ENCODE assay signal across 8 cellular contexts in genomic region chr17:79065105-79065670, GRCh38. TPM values are rescaled to one million over a fixed set of nuclear protein-coding genes. Genes with fewer than 3 reads are reported as not detected.
DNase-seq lines count a peak whose midpoint lies in the region; ATAC-seq and TF ChIP-seq lines count a peak whose summit lies in the region.

No MANE protein-coding gene starts in this region.

- in situ Hi-C loops in astrocyte of the spinal cord (cut with HindIII; ENCODE audit: low sequenced_read_pairs) = no loop called here

- H3K9ac ChIP-seq in SU-DHL-6 (ENCODE audit: low read length) = no peak overlapping the region

- H3K36me3 ChIP-seq in SU-DHL-6 (ENCODE audit: low read length) = no peaks in the 10 kb centered on the region

- H3K4me2 ChIP-seq in SU-DHL-6 (ENCODE audit: low read depth, low read length, poor library complexity, severe bottlenecking) = no peak overlapping the region

- H3K79me2 ChIP-seq in SU-DHL-6 (ENCODE audit: insufficient read depth, low read length) = no peaks in the 10 kb centered on the region

- ATAC-seq in left lobe of liver (peak; percentile 74), GM21423 (IDR thresholded peaks at IDR 0.05; ENCODE audit: unreplicated experiment) (no peak), GM18498 (IDR thresholded peaks at IDR 0.05; ENCODE audit: unreplicated experiment) (no peak)

- H4K20me1 ChIP-seq in SU-DHL-6 (ENCODE audit: low read depth, low read length) = no peaks in the 10 kb centered on the region

- H3K9me2 ChIP-seq in SU-DHL-6 (replicated peaks; ENCODE audit: insufficient read depth, low read length) = no peaks in the 10 kb centered on the region

- H3F3A ChIP-seq in SU-DHL-6 (ENCODE audit: insufficient read depth) = no peaks in the 10 kb centered on the region

- no peak overlapping the region for H3K27ac ChIP-seq in SU-DHL-6 (ENCODE audit: low read depth, low read length)

- TF ChIP-seq CTCF in AG10803 (conservative IDR thresholded peaks at IDR 0.05; ENCODE audit: low read length) (peak; percentile 56), SU-DHL-6 (IDR thresholded peaks at IDR 0.05; ENCODE audit: insufficient read depth, low read length, poor library complexity, severe bottlenecking) (peak; percentile 20), astrocyte of the spinal cord (IDR thresholded peaks at IDR 0.05; ENCODE audit: low read depth, low read length) (peak; percentile 54)

- no peak overlapping the region for H3K4me3 ChIP-seq in AG10803 (ENCODE audit: low read length)
- no peak overlapping the region for H3K4me3 ChIP-seq in SU-DHL-6 (ENCODE audit: insufficient read depth, low read length, poor library complexity, severe bottlenecking)
- no peak overlapping the region for H3K4me3 ChIP-seq in astrocyte of the spinal cord (ENCODE audit: low read depth, low read length)

- no peak overlapping the region for H2AFZ ChIP-seq in SU-DHL-6 (ENCODE audit: low read depth, low read length, severe bottlenecking)

- no peaks in the 10 kb centered on the region for H3K27me3 ChIP-seq in SU-DHL-6 (ENCODE audit: low read length)

- DNase-seq in AG10803 (ENCODE audit: low read depth) = peak; percentile 22
- DNase-seq in H4 (ENCODE audit: low spot score) = peak; percentile 55
- no peak for DNase-seq in astrocyte of the spinal cord (ENCODE audit: low read depth, low spot score)
- peak; percentile 48 for DNase-seq in left lobe of liver (ENCODE audit: low spot score)
- DNase-seq in stimulated activated CD8-positive, alpha-beta memory T cell treated with anti-CD3 and anti-CD28 coated beads, Interleukin-4, amount 100 ng/mL, for 48 hours = peak; percentile 75

- no peaks in the 10 kb centered on the region for H3K9me3 ChIP-seq in SU-DHL-6 (ENCODE audit: insufficient read depth, low read length)

RNA-seq across cellular contexts. Expression of gene ENGASE, which starts 9.4 kb away (rescaled TPM):
- total RNA-seq in H4 (2014; rRNA removed; shearing (Covaris generic)) = 4.3 and 6.9 TPM in 2 replicates
- 47.9 TPM for total RNA-seq in left lobe of liver

RNA-seq across cellular contexts. Expression of gene C1QTNF1, which starts 41.2 kb away (rescaled TPM):
- total RNA-seq in H4 (2014; rRNA removed; shearing (Covaris generic)) = 0.56 and 2.6 TPM in 2 replicates
- total RNA-seq in left lobe of liver = 15.5 TPM

RNA-seq across cellular contexts. Expression of gene CANT1, which starts 55.6 kb away (rescaled TPM):
- total RNA-seq in H4 (2014; rRNA removed; shearing (Covaris generic)) = 56.9 and 59.0 TPM in 2 replicates
- total RNA-seq in left lobe of liver = 20.4 TPM
